1 cellular context compared by ENCODE assay signal in genomic region chr21:37520801-37521200, GRCh38.
TF ChIP-seq lines count a peak whose summit lies in the region.

No MANE protein-coding gene starts in this region.

TF ChIP-seq in H1, 55 proteins besides CTCF, POLR2A, EP300 and RAD21:
- TF ChIP-seq TBP (IDR thresholded peaks at IDR 0.05; ENCODE audit: low read depth, low read length) (no peak), KDM4A (IDR thresholded peaks at IDR 0.05; ENCODE audit: low read depth, low read length, severe bottlenecking) (no peak), SP1 (IDR thresholded peaks at IDR 0.05; ENCODE audit: low read depth, low read length) (no peak), SUZ12 (IDR thresholded peaks at IDR 0.05; ENCODE audit: low read length) (no peak), CBX5 (IDR thresholded peaks at IDR 0.05; ENCODE audit: low read depth, low read length) (no peak), RXRA (IDR thresholded peaks at IDR 0.05; ENCODE audit: insufficient read depth, low read depth, low read length) (no peak), RFX5 (IDR thresholded peaks at IDR 0.05; ENCODE audit: borderline replicate concordance, low read depth, low read length) (no peak), RBBP5 (IDR thresholded peaks at IDR 0.05; ENCODE audit: borderline replicate concordance, low read depth, low read length) (no peak), NANOG (IDR thresholded peaks at IDR 0.05; ENCODE audit: insufficient read depth, low read depth, low read length, poor library complexity, severe bottlenecking) (no peak), GTF2F1 (IDR thresholded peaks at IDR 0.05; ENCODE audit: borderline replicate concordance, low read depth, low read length) (no peak)
- TF ChIP-seq, protein P1, sequence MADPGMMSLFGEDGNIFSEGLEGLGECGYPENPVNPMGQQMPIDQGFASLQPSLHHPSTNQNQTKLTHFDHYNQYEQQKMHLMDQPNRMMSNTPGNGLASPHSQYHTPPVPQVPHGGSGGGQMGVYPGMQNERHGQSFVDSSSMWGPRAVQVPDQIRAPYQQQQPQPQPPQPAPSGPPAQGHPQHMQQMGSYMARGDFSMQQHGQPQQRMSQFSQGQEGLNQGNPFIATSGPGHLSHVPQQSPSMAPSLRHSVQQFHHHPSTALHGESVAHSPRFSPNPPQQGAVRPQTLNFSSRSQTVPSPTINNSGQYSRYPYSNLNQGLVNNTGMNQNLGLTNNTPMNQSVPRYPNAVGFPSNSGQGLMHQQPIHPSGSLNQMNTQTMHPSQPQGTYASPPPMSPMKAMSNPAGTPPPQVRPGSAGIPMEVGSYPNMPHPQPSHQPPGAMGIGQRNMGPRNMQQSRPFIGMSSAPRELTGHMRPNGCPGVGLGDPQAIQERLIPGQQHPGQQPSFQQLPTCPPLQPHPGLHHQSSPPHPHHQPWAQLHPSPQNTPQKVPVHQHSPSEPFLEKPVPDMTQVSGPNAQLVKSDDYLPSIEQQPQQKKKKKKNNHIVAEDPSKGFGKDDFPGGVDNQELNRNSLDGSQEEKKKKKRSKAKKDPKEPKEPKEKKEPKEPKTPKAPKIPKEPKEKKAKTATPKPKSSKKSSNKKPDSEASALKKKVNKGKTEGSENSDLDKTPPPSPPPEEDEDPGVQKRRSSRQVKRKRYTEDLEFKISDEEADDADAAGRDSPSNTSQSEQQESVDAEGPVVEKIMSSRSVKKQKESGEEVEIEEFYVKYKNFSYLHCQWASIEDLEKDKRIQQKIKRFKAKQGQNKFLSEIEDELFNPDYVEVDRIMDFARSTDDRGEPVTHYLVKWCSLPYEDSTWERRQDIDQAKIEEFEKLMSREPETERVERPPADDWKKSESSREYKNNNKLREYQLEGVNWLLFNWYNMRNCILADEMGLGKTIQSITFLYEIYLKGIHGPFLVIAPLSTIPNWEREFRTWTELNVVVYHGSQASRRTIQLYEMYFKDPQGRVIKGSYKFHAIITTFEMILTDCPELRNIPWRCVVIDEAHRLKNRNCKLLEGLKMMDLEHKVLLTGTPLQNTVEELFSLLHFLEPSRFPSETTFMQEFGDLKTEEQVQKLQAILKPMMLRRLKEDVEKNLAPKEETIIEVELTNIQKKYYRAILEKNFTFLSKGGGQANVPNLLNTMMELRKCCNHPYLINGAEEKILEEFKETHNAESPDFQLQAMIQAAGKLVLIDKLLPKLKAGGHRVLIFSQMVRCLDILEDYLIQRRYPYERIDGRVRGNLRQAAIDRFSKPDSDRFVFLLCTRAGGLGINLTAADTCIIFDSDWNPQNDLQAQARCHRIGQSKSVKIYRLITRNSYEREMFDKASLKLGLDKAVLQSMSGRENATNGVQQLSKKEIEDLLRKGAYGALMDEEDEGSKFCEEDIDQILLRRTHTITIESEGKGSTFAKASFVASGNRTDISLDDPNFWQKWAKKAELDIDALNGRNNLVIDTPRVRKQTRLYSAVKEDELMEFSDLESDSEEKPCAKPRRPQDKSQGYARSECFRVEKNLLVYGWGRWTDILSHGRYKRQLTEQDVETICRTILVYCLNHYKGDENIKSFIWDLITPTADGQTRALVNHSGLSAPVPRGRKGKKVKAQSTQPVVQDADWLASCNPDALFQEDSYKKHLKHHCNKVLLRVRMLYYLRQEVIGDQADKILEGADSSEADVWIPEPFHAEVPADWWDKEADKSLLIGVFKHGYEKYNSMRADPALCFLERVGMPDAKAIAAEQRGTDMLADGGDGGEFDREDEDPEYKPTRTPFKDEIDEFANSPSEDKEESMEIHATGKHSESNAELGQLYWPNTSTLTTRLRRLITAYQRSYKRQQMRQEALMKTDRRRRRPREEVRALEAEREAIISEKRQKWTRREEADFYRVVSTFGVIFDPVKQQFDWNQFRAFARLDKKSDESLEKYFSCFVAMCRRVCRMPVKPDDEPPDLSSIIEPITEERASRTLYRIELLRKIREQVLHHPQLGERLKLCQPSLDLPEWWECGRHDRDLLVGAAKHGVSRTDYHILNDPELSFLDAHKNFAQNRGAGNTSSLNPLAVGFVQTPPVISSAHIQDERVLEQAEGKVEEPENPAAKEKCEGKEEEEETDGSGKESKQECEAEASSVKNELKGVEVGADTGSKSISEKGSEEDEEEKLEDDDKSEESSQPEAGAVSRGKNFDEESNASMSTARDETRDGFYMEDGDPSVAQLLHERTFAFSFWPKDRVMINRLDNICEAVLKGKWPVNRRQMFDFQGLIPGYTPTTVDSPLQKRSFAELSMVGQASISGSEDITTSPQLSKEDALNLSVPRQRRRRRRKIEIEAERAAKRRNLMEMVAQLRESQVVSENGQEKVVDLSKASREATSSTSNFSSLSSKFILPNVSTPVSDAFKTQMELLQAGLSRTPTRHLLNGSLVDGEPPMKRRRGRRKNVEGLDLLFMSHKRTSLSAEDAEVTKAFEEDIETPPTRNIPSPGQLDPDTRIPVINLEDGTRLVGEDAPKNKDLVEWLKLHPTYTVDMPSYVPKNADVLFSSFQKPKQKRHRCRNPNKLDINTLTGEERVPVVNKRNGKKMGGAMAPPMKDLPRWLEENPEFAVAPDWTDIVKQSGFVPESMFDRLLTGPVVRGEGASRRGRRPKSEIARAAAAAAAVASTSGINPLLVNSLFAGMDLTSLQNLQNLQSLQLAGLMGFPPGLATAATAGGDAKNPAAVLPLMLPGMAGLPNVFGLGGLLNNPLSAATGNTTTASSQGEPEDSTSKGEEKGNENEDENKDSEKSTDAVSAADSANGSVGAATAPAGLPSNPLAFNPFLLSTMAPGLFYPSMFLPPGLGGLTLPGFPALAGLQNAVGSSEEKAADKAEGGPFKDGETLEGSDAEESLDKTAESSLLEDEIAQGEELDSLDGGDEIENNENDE (IDR thresholded peaks at IDR 0.05; ENCODE audit: insufficient replicate concordance, low read length), result no peak
TF ChIP-seq in H1: peak in this region for 0.
